1 cellular context compared by ENCODE assay signal in genomic region chr1:206685749-206686485, GRCh38.
TF ChIP-seq lines count a peak whose summit lies in the region.

No MANE protein-coding gene starts in this region.

TF ChIP-seq in HEK293, 187 proteins besides CTCF, POLR2A, EP300 and RAD21 (continued from another document and continues in another):
- TF ChIP-seq TSHZ1 (tag by site-specific recombination; IDR thresholded peaks at IDR 0.05; ENCODE audit: borderline replicate concordance) (no peak), ZNF701 (tag by site-specific recombination; IDR thresholded peaks at IDR 0.05) (no peak), ZNF785 (tag by site-specific recombination; IDR thresholded peaks at IDR 0.05) (no peak), EGR2 (tag by site-specific recombination; IDR thresholded peaks at IDR 0.05; ENCODE audit: low read depth) (peak; percentile 79), KLF10 (tag by site-specific recombination; IDR thresholded peaks at IDR 0.05) (peak; percentile 93), ZNF133 (tag by site-specific recombination; IDR thresholded peaks at IDR 0.05) (no peak), ZNF639 (tag by site-specific recombination; IDR thresholded peaks at IDR 0.05) (no peak), ZNF692 (tag by site-specific recombination; IDR thresholded peaks at IDR 0.05) (peak; percentile 71), ZFHX2 (tag by site-specific recombination; conservative IDR thresholded peaks at IDR 0.05) (peak; percentile 89), ZNF518A (tag by site-specific recombination; conservative IDR thresholded peaks at IDR 0.05; ENCODE audit: low read depth) (no peak), ZNF140 (tag by site-specific recombination; IDR thresholded peaks at IDR 0.05) (no peak), ZIC2 (tag by site-specific recombination; IDR thresholded peaks at IDR 0.05) (peak; percentile 61), ZNF214 (tag by site-specific recombination; IDR thresholded peaks at IDR 0.05; ENCODE audit: borderline replicate concordance) (no peak), SP3 (tag by site-specific recombination; IDR thresholded peaks at IDR 0.05) (peak; percentile 64), ZNF561 (tag by site-specific recombination; IDR thresholded peaks at IDR 0.05; ENCODE audit: borderline replicate concordance) (no peak), ZNF747 (tag by site-specific recombination; IDR thresholded peaks at IDR 0.05) (no peak), ZBTB17 (tag by site-specific recombination; IDR thresholded peaks at IDR 0.05) (peak; percentile 65; the same call in 1 of the 2 replicates), ZNF274 (IDR thresholded peaks at IDR 0.05; ENCODE audit: low read length) (no peak), ZNF274 (tag by site-specific recombination; IDR thresholded peaks at IDR 0.05; ENCODE audit: borderline replicate concordance) (no peak), ZEB2 (tag by site-specific recombination; IDR thresholded peaks at IDR 0.05) (no peak), ZNF791 (tag by site-specific recombination; IDR thresholded peaks at IDR 0.05) (no peak), ZNF776 (tag by site-specific recombination; IDR thresholded peaks at IDR 0.05; ENCODE audit: borderline replicate concordance) (no peak), ZBTB44 (tag by site-specific recombination; IDR thresholded peaks at IDR 0.05) (no peak), ZBTB48 (tag by site-specific recombination; IDR thresholded peaks at IDR 0.05) (0 out of 2 replicates have a peak, but pooled peaks have one; percentile 30), ZNF596 (tag by site-specific recombination; IDR thresholded peaks at IDR 0.05) (no peak), ZNF394 (tag by site-specific recombination; IDR thresholded peaks at IDR 0.05; ENCODE audit: borderline replicate concordance) (peak; percentile 45; the same call in 1 of the 2 replicates), PRDM2 (tag by site-specific recombination; IDR thresholded peaks at IDR 0.05; ENCODE audit: borderline replicate concordance) (no peak), ZNF335 (tag by site-specific recombination; conservative IDR thresholded peaks at IDR 0.05) (peak; percentile 81), ZNF707 (tag by site-specific recombination; IDR thresholded peaks at IDR 0.05) (no peak), ZBTB8A (tag by site-specific recombination; IDR thresholded peaks at IDR 0.05) (peak; percentile 48; the same call in 1 of the 2 replicates), MZF1 (tag by site-specific recombination; IDR thresholded peaks at IDR 0.05; ENCODE audit: borderline replicate concordance) (no peak), ZNF76 (tag by site-specific recombination; IDR thresholded peaks at IDR 0.05; ENCODE audit: borderline replicate concordance, low read depth) (peak; percentile 37; the same call in 1 of the 2 replicates), ZNF664 (tag by site-specific recombination; IDR thresholded peaks at IDR 0.05) (no peak), KLF16 (tag by site-specific recombination; IDR thresholded peaks at IDR 0.05) (0 out of 2 replicates have a peak, but pooled peaks have one; percentile 15), HIC1 (tag by site-specific recombination; IDR thresholded peaks at IDR 0.05) (0 out of 2 replicates have a peak, but pooled peaks have one; percentile 18), ZNF670 (tag by site-specific recombination; IDR thresholded peaks at IDR 0.05; ENCODE audit: low read depth) (no peak), ZNF266 (tag by site-specific recombination; IDR thresholded peaks at IDR 0.05; ENCODE audit: low read depth) (no peak), BCL11A (tag by site-specific recombination; IDR thresholded peaks at IDR 0.05; ENCODE audit: low read depth) (no peak), ZBTB21 (tag by site-specific recombination; IDR thresholded peaks at IDR 0.05) (no peak)
